Comparison of ENCODE assay signal across 10 cellular contexts in genomic region chr10:24344279-24344678, GRCh38.
DNase-seq lines count a peak whose midpoint lies in the region; ATAC-seq and TF ChIP-seq lines count a peak whose summit lies in the region.
"Had no signal": no experiment of that assay in that cellular context is flagged by ENCODE, and none has a peak within 500 bp of the region (broad histone marks: within the 10 kb centered on the region; RNA-seq: fewer than 3 reads in every experiment).

No MANE protein-coding gene starts in this region.

- peak overlapping the region; percentile 83 to 90 for H3K27ac ChIP-seq in breast epithelium

- DNase-seq in AG10803 (ENCODE audit: low read depth) (peak; percentile 97), M059J (ENCODE audit: low read depth) (peak; percentile 94), breast epithelium (ENCODE audit: low spot score in 2 of 2) (no peak), DMS153 (lab: John Stamatoyannopoulos, UW) (no peak), NCI-H187 (lab: John Stamatoyannopoulos, UW) (no peak)
- DNase-seq in stimulated activated naive CD8-positive, alpha-beta T cell treated with anti-CD3 and anti-CD28 coated beads, Interleukin-15, Interleukin-2, amounts not matched to agents 100 U/mL and 50 U/mL, for 24 hours = no peak
- DNase-seq: T-helper 17 cell had no signal

- intact Hi-C loops in breast epithelium (cut with DNase I; ENCODE audit: low total_unique reads) = no loop called here

- no peaks in the 10 kb centered on the region for H3K36me3 ChIP-seq in breast epithelium

- no peak overlapping the region for H3K4me3 ChIP-seq in AG10803 (ENCODE audit: low read length)
- H3K4me3 ChIP-seq in breast epithelium = peak overlapping the region in 1 of 3 donors; percentile 6

- H3K4me1 ChIP-seq in breast epithelium = peaks cover 5 to 17% of the 10 kb centered on the region in 2 donors

- H3K27ac Mint-ChIP-seq in nephron = peak overlapping the region; percentile 64 to 85 (median 82)
- H3K27ac Mint-ChIP-seq: IgD-negative memory B cell, T-helper 17 cell had no signal

- H3K27me3 Mint-ChIP-seq in nephron (ENCODE audit: low read depth) = no peaks in the 10 kb centered on the region
- H3K27me3 Mint-ChIP-seq: IgD-negative memory B cell had no signal

- H3K9me3 Mint-ChIP-seq in nephron = no peaks in the 10 kb centered on the region

- no peak overlapping the region for H3K4me3 Mint-ChIP-seq in nephron
- H3K4me3 Mint-ChIP-seq: IgD-negative memory B cell, T-helper 17 cell had no signal

- no peak for TF ChIP-seq POLR2A in breast epithelium (IDR thresholded peaks at IDR 0.05)

- peaks cover 57% of the 10 kb centered on the region for H3K4me1 Mint-ChIP-seq in nephron

- ATAC-seq in GM21390 (IDR thresholded peaks at IDR 0.05; ENCODE audit: unreplicated experiment) = no peak
- ATAC-seq in stimulated activated naive CD8-positive, alpha-beta T cell treated with anti-CD3 and anti-CD28 coated beads, Interleukin-15, Interleukin-2, amounts not matched to agents 100 U/mL and 50 U/mL, for 24 hours = no peak
- ATAC-seq: T-helper 17 cell had no signal

- H3K36me3 Mint-ChIP-seq in nephron (ENCODE audit: low read depth) = peaks cover 35% of the 10 kb centered on the region
- H3K36me3 Mint-ChIP-seq: IgD-negative memory B cell had no signal

- H3K9me3 ChIP-seq in breast epithelium = no peaks in the 10 kb centered on the region

- no peaks in the 10 kb centered on the region for H3K27me3 ChIP-seq in breast epithelium

- TF ChIP-seq CTCF in AG10803 (conservative IDR thresholded peaks at IDR 0.05; ENCODE audit: low read length) = no peak
- TF ChIP-seq CTCF in breast epithelium (IDR thresholded peaks at IDR 0.05) = no peak
- TF ChIP-seq CTCF in nephron (IDR thresholded peaks at IDR 0.05; ENCODE audit: unreplicated experiment in 3 of 3) = no peak

Comparison
In these comparisons a context has a peak if more than half of its experiments do, and no peak if none do; other contexts are left out.
1. DNase-seq: peak in AG10803 (single experiment) and M059J (single experiment); none in breast epithelium (0 of 2), DMS153 (single experiment), NCI-H187 (0 of 2) and stimulated activated naive CD8-positive, alpha-beta T cell treated with anti-CD3 and anti-CD28 coated beads, Interleukin-15, Interleukin-2, amounts not matched to agents 100 U/mL and 50 U/mL, for 24 hours (single experiment).